In genomic region chr17:44759916-44760243, GRCh38 we compare ENCODE assay signal across 1 cellular context.
TF ChIP-seq lines count a peak whose summit lies in the region.

No MANE protein-coding gene starts in this region.

TF ChIP-seq in GM23338, 12 proteins besides CTCF, POLR2A, EP300 and RAD21 (continued from another document):
- TF ChIP-seq, protein P1, sequence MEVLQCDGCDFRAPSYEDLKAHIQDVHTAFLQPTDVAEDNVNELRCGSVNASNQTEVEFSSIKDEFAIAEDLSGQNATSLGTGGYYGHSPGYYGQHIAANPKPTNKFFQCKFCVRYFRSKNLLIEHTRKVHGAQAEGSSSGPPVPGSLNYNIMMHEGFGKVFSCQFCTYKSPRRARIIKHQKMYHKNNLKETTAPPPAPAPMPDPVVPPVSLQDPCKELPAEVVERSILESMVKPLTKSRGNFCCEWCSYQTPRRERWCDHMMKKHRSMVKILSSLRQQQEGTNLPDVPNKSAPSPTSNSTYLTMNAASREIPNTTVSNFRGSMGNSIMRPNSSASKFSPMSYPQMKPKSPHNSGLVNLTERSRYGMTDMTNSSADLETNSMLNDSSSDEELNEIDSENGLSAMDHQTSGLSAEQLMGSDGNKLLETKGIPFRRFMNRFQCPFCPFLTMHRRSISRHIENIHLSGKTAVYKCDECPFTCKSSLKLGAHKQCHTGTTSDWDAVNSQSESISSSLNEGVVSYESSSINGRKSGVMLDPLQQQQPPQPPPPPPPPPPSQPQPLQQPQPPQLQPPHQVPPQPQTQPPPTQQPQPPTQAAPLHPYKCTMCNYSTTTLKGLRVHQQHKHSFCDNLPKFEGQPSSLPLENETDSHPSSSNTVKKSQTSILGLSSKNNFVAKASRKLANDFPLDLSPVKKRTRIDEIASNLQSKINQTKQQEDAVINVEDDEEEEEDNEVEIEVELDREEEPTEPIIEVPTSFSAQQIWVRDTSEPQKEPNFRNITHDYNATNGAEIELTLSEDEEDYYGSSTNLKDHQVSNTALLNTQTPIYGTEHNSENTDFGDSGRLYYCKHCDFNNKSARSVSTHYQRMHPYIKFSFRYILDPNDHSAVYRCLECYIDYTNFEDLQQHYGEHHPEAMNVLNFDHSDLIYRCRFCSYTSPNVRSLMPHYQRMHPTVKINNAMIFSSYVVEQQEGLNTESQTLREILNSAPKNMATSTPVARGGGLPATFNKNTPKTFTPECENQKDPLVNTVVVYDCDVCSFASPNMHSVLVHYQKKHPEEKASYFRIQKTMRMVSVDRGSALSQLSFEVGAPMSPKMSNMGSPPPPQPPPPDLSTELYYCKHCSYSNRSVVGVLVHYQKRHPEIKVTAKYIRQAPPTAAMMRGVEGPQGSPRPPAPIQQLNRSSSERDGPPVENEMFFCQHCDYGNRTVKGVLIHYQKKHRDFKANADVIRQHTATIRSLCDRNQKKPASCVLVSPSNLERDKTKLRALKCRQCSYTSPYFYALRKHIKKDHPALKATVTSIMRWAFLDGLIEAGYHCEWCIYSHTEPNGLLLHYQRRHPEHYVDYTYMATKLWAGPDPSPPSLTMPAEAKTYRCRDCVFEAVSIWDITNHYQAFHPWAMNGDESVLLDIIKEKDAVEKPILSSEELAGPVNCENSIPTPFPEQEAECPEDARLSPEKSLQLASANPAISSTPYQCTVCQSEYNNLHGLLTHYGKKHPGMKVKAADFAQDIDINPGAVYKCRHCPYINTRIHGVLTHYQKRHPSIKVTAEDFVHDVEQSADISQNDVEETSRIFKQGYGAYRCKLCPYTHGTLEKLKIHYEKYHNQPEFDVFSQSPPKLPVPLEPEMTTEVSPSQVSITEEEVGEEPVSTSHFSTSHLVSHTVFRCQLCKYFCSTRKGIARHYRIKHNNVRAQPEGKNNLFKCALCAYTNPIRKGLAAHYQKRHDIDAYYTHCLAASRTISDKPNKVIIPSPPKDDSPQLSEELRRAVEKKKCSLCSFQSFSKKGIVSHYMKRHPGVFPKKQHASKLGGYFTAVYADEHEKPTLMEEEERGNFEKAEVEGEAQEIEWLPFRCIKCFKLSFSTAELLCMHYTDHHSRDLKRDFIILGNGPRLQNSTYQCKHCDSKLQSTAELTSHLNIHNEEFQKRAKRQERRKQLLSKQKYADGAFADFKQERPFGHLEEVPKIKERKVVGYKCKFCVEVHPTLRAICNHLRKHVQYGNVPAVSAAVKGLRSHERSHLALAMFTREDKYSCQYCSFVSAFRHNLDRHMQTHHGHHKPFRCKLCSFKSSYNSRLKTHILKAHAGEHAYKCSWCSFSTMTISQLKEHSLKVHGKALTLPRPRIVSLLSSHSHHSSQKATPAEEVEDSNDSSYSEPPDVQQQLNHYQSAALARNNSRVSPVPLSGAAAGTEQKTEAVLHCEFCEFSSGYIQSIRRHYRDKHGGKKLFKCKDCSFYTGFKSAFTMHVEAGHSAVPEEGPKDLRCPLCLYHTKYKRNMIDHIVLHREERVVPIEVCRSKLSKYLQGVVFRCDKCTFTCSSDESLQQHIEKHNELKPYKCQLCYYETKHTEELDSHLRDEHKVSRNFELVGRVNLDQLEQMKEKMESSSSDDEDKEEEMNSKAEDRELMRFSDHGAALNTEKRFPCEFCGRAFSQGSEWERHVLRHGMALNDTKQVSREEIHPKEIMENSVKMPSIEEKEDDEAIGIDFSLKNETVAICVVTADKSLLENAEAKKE (CRISPR knock-in tag; IDR thresholded peaks at IDR 0.05): no peak
- TF ChIP-seq EZH2 (IDR thresholded peaks at IDR 0.05; ENCODE audit: low read depth, unreplicated experiment) (no peak), EZH2phosphoT487 (IDR thresholded peaks at IDR 0.05; ENCODE audit: unreplicated experiment) (no peak), ZNF331 (CRISPR knock-in tag; IDR thresholded peaks at IDR 0.05; ENCODE audit: low read depth) (no peak), POLR2AphosphoS5 (IDR thresholded peaks at IDR 0.05; ENCODE audit: low read depth) (no peak), JUNB (IDR thresholded peaks at IDR 0.05; ENCODE audit: unreplicated experiment) (no peak), NANOG (IDR thresholded peaks at IDR 0.05; ENCODE audit: borderline replicate concordance) (no peak), ETS1 (IDR thresholded peaks at IDR 0.05) (no peak), REST (IDR thresholded peaks at IDR 0.05; ENCODE audit: unreplicated experiment) (no peak), ZNF114 (CRISPR knock-in tag; IDR thresholded peaks at IDR 0.05) (no peak)
